Comparison of ENCODE assay signal across 1 cellular context in the genomic region with DNA sequence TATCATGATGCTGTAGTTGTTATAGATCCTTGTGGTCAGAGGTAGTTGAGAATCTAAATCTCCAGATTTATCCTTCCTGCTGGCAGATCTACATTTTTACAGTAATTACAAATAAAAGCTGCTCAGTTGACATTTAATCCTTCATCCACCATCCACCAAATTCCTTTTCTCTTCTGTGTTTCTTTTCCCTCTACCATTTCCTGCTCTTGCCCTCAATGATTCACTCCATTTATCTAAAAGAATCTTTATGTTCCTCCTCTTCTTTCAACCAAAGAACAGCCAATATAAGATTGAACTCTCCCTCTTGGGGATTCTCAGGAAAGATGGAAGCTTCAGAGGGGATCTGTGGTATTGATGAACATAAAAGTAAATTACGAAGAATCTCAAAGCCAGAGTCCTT.
TF ChIP-seq lines count a peak whose summit lies in the region.

No MANE protein-coding gene starts in this region.

TF ChIP-seq in GM12878, 131 proteins besides CTCF, POLR2A, EP300 and RAD21:
- TF ChIP-seq ZSCAN29 (IDR thresholded peaks at IDR 0.05), result no peak
- no peak for TF ChIP-seq ZNF207 (IDR thresholded peaks at IDR 0.05; ENCODE audit: borderline replicate concordance)
- TF ChIP-seq ESRRA (IDR thresholded peaks at IDR 0.05; ENCODE audit: low read length), result no peak
- TF ChIP-seq HDAC2 (IDR thresholded peaks at IDR 0.05), result no peak
- no peak for TF ChIP-seq NFXL1 (IDR thresholded peaks at IDR 0.05; ENCODE audit: borderline replicate concordance)
